Comparison of ENCODE assay signal across 2 cellular contexts in the genomic region with DNA sequence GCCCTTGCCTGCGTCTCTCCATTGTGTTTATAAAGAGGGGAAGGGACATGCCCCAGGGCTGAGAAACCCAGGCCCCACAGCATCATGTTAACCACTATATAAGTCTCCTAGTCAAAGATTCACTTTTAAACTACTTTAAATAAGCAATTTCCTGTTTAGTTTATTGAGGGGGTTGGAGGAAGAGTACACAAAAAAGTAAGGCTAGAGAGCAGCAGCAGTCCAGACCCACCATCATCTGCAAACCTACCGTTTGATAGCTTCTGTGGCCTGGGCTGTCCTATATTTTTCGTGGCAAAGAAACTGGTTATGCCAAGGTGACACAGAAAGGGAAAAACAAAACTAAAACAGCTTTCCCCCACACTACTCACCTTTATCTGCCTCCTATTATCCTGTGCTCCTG.
TF ChIP-seq lines count a peak whose summit lies in the region.

No MANE protein-coding gene starts in this region.

TF ChIP-seq in HepG2, 621 proteins besides CTCF, POLR2A, EP300 and RAD21 (continued from another document):
- TF ChIP-seq, protein P1, sequence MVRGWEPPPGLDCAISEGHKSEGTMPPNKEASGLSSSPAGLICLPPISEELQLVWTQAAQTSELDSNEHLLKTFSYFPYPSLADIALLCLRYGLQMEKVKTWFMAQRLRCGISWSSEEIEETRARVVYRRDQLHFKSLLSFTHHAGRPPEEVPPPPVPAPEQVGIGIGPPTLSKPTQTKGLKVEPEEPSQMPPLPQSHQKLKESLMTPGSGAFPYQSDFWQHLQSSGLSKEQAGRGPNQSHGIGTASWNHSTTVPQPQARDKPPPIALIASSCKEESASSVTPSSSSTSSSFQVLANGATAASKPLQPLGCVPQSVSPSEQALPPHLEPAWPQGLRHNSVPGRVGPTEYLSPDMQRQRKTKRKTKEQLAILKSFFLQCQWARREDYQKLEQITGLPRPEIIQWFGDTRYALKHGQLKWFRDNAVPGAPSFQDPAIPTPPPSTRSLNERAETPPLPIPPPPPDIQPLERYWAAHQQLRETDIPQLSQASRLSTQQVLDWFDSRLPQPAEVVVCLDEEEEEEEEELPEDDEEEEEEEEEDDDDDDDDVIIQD (CRISPR knock-in tag; IDR thresholded peaks at IDR 0.05; ENCODE audit: low read depth) = peak; percentile 73; the same call in 1 of the 2 replicates

TF ChIP-seq in SK-N-SH, 30 proteins besides CTCF, POLR2A, EP300 and RAD21 (continued from another document):
- TF ChIP-seq, protein P2, sequence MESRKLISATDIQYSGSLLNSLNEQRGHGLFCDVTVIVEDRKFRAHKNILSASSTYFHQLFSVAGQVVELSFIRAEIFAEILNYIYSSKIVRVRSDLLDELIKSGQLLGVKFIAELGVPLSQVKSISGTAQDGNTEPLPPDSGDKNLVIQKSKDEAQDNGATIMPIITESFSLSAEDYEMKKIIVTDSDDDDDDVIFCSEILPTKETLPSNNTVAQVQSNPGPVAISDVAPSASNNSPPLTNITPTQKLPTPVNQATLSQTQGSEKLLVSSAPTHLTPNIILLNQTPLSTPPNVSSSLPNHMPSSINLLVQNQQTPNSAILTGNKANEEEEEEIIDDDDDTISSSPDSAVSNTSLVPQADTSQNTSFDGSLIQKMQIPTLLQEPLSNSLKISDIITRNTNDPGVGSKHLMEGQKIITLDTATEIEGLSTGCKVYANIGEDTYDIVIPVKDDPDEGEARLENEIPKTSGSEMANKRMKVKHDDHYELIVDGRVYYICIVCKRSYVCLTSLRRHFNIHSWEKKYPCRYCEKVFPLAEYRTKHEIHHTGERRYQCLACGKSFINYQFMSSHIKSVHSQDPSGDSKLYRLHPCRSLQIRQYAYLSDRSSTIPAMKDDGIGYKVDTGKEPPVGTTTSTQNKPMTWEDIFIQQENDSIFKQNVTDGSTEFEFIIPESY (IDR thresholded peaks at IDR 0.05; ENCODE audit: borderline replicate concordance, low read depth) = no peak
- TF ChIP-seq, protein P3, sequence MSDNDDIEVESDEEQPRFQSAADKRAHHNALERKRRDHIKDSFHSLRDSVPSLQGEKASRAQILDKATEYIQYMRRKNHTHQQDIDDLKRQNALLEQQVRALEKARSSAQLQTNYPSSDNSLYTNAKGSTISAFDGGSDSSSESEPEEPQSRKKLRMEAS (IDR thresholded peaks at IDR 0.05; ENCODE audit: low read depth) = no peak
- TF ChIP-seq MEF2A (IDR thresholded peaks at IDR 0.05; ENCODE audit: borderline replicate concordance, low read depth) (no peak), JUND (IDR thresholded peaks at IDR 0.05) (no peak), EZH2phosphoT487 (IDR thresholded peaks at IDR 0.05; ENCODE audit: borderline replicate concordance, low read depth) (no peak), NRF1 (IDR thresholded peaks at IDR 0.05; ENCODE audit: low read depth, low read length) (no peak), MXI1 (IDR thresholded peaks at IDR 0.05; ENCODE audit: low read depth, low read length) (no peak), YY1 (IDR thresholded peaks at IDR 0.05; ENCODE audit: low read depth) (no peak)
- TF ChIP-seq, protein P4, sequence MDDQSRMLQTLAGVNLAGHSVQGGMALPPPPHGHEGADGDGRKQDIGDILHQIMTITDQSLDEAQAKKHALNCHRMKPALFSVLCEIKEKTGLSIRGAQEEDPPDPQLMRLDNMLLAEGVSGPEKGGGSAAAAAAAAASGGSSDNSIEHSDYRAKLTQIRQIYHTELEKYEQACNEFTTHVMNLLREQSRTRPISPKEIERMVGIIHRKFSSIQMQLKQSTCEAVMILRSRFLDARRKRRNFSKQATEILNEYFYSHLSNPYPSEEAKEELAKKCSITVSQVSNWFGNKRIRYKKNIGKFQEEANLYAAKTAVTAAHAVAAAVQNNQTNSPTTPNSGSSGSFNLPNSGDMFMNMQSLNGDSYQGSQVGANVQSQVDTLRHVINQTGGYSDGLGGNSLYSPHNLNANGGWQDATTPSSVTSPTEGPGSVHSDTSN (IDR thresholded peaks at IDR 0.05) = no peak
